In genomic region chr20:60804918-60805631, GRCh38 we compare ENCODE assay signal across 1 cellular context.
TF ChIP-seq lines count a peak whose summit lies in the region.

No MANE protein-coding gene starts in this region.

TF ChIP-seq in H1, 55 proteins besides CTCF, POLR2A, EP300 and RAD21 (continued from another document):
- TF ChIP-seq SIRT6 (IDR thresholded peaks at IDR 0.05; ENCODE audit: low read length) (no peak), SIN3A (conservative IDR thresholded peaks at IDR 0.05 in 1 of 2, IDR thresholded peaks at IDR 0.05 in 1 of 2; ENCODE audit: low read depth in 1 of 2, low read length in 2 of 2) (no peak), EGR1 (IDR thresholded peaks at IDR 0.05; ENCODE audit: borderline replicate concordance, low read depth, low read length) (no peak), EZH2 (IDR thresholded peaks at IDR 0.05; ENCODE audit: low read depth, low read length, severe bottlenecking) (no peak), TAF7 (optimal IDR thresholded peaks at IDR 0.05; ENCODE audit: borderline replicate concordance, low read depth, low read length) (no peak), NRF1 (IDR thresholded peaks at IDR 0.05; ENCODE audit: low read depth, low read length) (no peak), CHD1 (IDR thresholded peaks at IDR 0.05; ENCODE audit: low read depth, low read length) (no peak), CBX8 (IDR thresholded peaks at IDR 0.05; ENCODE audit: borderline replicate concordance, low read depth, low read length) (no peak), RBBP5 (IDR thresholded peaks at IDR 0.05; ENCODE audit: borderline replicate concordance, low read depth, low read length) (no peak)
- TF ChIP-seq, protein P1, sequence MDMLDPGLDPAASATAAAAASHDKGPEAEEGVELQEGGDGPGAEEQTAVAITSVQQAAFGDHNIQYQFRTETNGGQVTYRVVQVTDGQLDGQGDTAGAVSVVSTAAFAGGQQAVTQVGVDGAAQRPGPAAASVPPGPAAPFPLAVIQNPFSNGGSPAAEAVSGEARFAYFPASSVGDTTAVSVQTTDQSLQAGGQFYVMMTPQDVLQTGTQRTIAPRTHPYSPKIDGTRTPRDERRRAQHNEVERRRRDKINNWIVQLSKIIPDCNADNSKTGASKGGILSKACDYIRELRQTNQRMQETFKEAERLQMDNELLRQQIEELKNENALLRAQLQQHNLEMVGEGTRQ (IDR thresholded peaks at IDR 0.05; ENCODE audit: low read length), result no peak
